Comparison of ENCODE assay signal across 8 cellular contexts in genomic region chr10:73810358-73810734, GRCh38. TPM values are rescaled to one million over a fixed set of nuclear protein-coding genes. Genes with fewer than 3 reads are reported as not detected.
A peak's percentile ranks its signal among the peaks of the same experiment; 100 is the strongest.
DNase-seq lines count a peak whose midpoint lies in the region; ATAC-seq, FAIRE-seq and TF ChIP-seq lines count a peak whose summit lies in the region.

No MANE protein-coding gene starts in this region.

- no peak for TF ChIP-seq CTCF in kidney (IDR thresholded peaks at IDR 0.05; ENCODE audit: borderline replicate concordance, extremely low read depth, insufficient read depth)

- H3K36me3 Mint-ChIP-seq in activated CD4-positive, alpha-beta T cell treated with anti-CD3 and anti-CD28 coated beads, Interleukin-2, amount 10 ng/mL, durations not matched to agents 24 days and 14 days (ENCODE audit: low read depth) = peaks cover 55% of the 10 kb centered on the region
- peaks cover 40 to 53% of the 10 kb centered on the region in 2 donors for H3K36me3 Mint-ChIP-seq in activated naive CD4-positive, alpha-beta T cell treated with anti-CD3 and anti-CD28 coated beads, Interleukin-2, amount 50 U/mL, for 72 hours

- H3K36me3 ChIP-seq in kidney (ENCODE audit: control insufficient read depth in 1 of 2, insufficient read depth in 2 of 2, low read length in 2 of 2) (peaks cover 21 to 33% of the 10 kb centered on the region in 2 donors), thymus (ENCODE audit: control insufficient read depth, insufficient read depth) (peaks cover 57% of the 10 kb centered on the region)

- no peaks in the 10 kb centered on the region for H3K9me3 Mint-ChIP-seq in activated CD4-positive, alpha-beta T cell treated with anti-CD3 and anti-CD28 coated beads, Interleukin-2, amount 10 ng/mL, durations not matched to agents 24 days and 14 days
- H3K9me3 Mint-ChIP-seq in activated naive CD4-positive, alpha-beta T cell treated with anti-CD3 and anti-CD28 coated beads, Interleukin-2, amount 50 U/mL, for 72 hours = no peaks in the 10 kb centered on the region

- H3K27ac Mint-ChIP-seq in activated CD4-positive, alpha-beta T cell treated with anti-CD3 and anti-CD28 coated beads, Interleukin-2, amount 10 ng/mL, durations not matched to agents 24 days and 14 days = peak overlapping the region; percentile 94
- H3K27ac Mint-ChIP-seq in activated naive CD4-positive, alpha-beta T cell treated with anti-CD3 and anti-CD28 coated beads, Interleukin-2, amount 50 U/mL, for 72 hours = peak overlapping the region; percentile 98

- intact Hi-C loops in activated CD4-positive, alpha-beta T cell treated with anti-CD3 and anti-CD28 coated beads, Interleukin-2, amount 10 ng/mL, durations not matched to agents 24 days and 14 days (cut with micrococcal nuclease) = loop anchor here (5.0 kb wide), 1 partner anchor 38 kb away; a partner anchor contains a TSS
- intact Hi-C loops in kidney (cut with DNase I) = no loop called here

- no peak overlapping the region for H3K27ac ChIP-seq in kidney (ENCODE audit: low read depth in 2 of 2, low read length in 2 of 2)
- peak overlapping the region; percentile 96 for H3K27ac ChIP-seq in thymus (ENCODE audit: low read depth)

- no peak for FAIRE-seq in kidney (lab: Jason Lieb, UNC)

- peaks cover 48% of the 10 kb centered on the region for H3K4me1 Mint-ChIP-seq in activated CD4-positive, alpha-beta T cell treated with anti-CD3 and anti-CD28 coated beads, Interleukin-2, amount 10 ng/mL, durations not matched to agents 24 days and 14 days

- no peaks in the 10 kb centered on the region for H3K27me3 Mint-ChIP-seq in activated CD4-positive, alpha-beta T cell treated with anti-CD3 and anti-CD28 coated beads, Interleukin-2, amount 10 ng/mL, durations not matched to agents 24 days and 14 days

- H3K4me3 Mint-ChIP-seq in activated CD4-positive, alpha-beta T cell treated with anti-CD3 and anti-CD28 coated beads, Interleukin-2, amount 10 ng/mL, durations not matched to agents 24 days and 14 days = peak overlapping the region; percentile 87

- peak in 1 of 2 donors; percentile 13 for ATAC-seq in activated naive CD4-positive, alpha-beta T cell treated with anti-CD3 and anti-CD28 coated beads, Interleukin-2, amount 50 U/mL, for 72 hours
- no peak for ATAC-seq in GM18511 (IDR thresholded peaks at IDR 0.05; ENCODE audit: unreplicated experiment)

- H3K4me1 ChIP-seq in kidney (ENCODE audit: control insufficient read depth in 1 of 2, insufficient read depth in 1 of 2, low read depth in 1 of 2, low read length in 2 of 2) (peaks cover 0 to 3% of the 10 kb centered on the region in 2 donors), thymus (ENCODE audit: control insufficient read depth, insufficient read depth, low read length) (peaks cover 23% of the 10 kb centered on the region)

- H3K9ac ChIP-seq in kidney (ENCODE audit: low read length in 2 of 2) = peak overlapping the region; percentile 31 to 49

- no peak for DNase-seq in activated CD4-positive, alpha-beta T cell treated with anti-CD3 and anti-CD28 coated beads, Interleukin-2, amount 10 ng/mL, durations not matched to agents 24 days and 14 days
- no peak for DNase-seq in activated CD4-positive, alpha-beta T cell treated with anti-CD3 and anti-CD28 coated beads for 4 hours
- no peak for DNase-seq in activated naive CD4-positive, alpha-beta T cell treated with anti-CD3 and anti-CD28 coated beads, Interleukin-2, amount 50 U/mL, for 72 hours (ENCODE audit: low spot score in 2 of 2)
- no peak for DNase-seq in kidney
- DNase-seq in stimulated activated CD4-positive, alpha-beta T cell treated with anti-CD3 and anti-CD28 coated beads, Interleukin-1b, Interleukin-23, amount 100 ng/mL, for 48 hours = no peak
- DNase-seq in amniotic stem cell (lab: John Stamatoyannopoulos, UW) = no peak

- WGBS in thymus = 88% methylated on average over 7 of the region's 7 CpGs

- no peaks in the 10 kb centered on the region for H3K9me3 ChIP-seq in kidney (ENCODE audit: control insufficient read depth in 1 of 2, low read length in 2 of 2)
- no peaks in the 10 kb centered on the region for H3K9me3 ChIP-seq in thymus (ENCODE audit: control insufficient read depth)

- no peaks in the 10 kb centered on the region for H3K27me3 ChIP-seq in thymus (ENCODE audit: control insufficient read depth, insufficient read depth)

- H3K4me3 ChIP-seq in kidney (ENCODE audit: low read length in 2 of 2) (peak overlapping the region; percentile 65 to 71), thymus (ENCODE audit: low read length) (peak overlapping the region; percentile 98)

RNA-seq across cellular contexts. Expression of gene NDST2, which starts 1.1 kb away (rescaled TPM):
- 50.5 and 50.6 TPM in 2 replicates for total RNA-seq in activated CD4-positive, alpha-beta T cell treated with anti-CD3 and anti-CD28 coated beads, Interleukin-2, amount 10 ng/mL, durations not matched to agents 24 days and 14 days
- total RNA-seq in activated naive CD4-positive, alpha-beta T cell treated with anti-CD3 and anti-CD28 coated beads, Interleukin-2, amount 50 U/mL, for 72 hours = 10 to 100 TPM; 66.1 to 76.9 TPM
- total RNA-seq in kidney = 42.6 TPM
- polyA plus RNA-seq in kidney (ENCODE audit: insufficient read depth, low read depth, low replicate concordance) (11.7 TPM), thymus (21.2 TPM)

RNA-seq across cellular contexts. Expression of gene ZSWIM8, which starts 24.9 kb away (rescaled TPM):
- total RNA-seq in activated CD4-positive, alpha-beta T cell treated with anti-CD3 and anti-CD28 coated beads, Interleukin-2, amount 10 ng/mL, durations not matched to agents 24 days and 14 days = 50.8 and 53.5 TPM in 2 replicates
- total RNA-seq in activated naive CD4-positive, alpha-beta T cell treated with anti-CD3 and anti-CD28 coated beads, Interleukin-2, amount 50 U/mL, for 72 hours = 100 to 1,000 TPM in 1 of 2 donors, 10 to 100 TPM in 1; 56.7 to 118 TPM
- total RNA-seq in kidney = 91.8 TPM
- 96.7 TPM for polyA plus RNA-seq in kidney (ENCODE audit: insufficient read depth, low read depth, low replicate concordance)
- 106 TPM for polyA plus RNA-seq in thymus

RNA-seq across cellular contexts. Expression of gene CHCHD1, which starts 28.5 kb away (rescaled TPM):
- total RNA-seq in activated CD4-positive, alpha-beta T cell treated with anti-CD3 and anti-CD28 coated beads, Interleukin-2, amount 10 ng/mL, durations not matched to agents 24 days and 14 days = 34.9 and 37.8 TPM in 2 replicates
- 10 to 100 TPM; 26.7 to 28.7 TPM for total RNA-seq in activated naive CD4-positive, alpha-beta T cell treated with anti-CD3 and anti-CD28 coated beads, Interleukin-2, amount 50 U/mL, for 72 hours
- total RNA-seq in kidney = 23.4 TPM
- 105 TPM for polyA plus RNA-seq in kidney (ENCODE audit: insufficient read depth, low read depth, low replicate concordance)
- polyA plus RNA-seq in thymus = 78.2 TPM
